Comparison of ENCODE assay signal across 9 cellular contexts in the genomic region with DNA sequence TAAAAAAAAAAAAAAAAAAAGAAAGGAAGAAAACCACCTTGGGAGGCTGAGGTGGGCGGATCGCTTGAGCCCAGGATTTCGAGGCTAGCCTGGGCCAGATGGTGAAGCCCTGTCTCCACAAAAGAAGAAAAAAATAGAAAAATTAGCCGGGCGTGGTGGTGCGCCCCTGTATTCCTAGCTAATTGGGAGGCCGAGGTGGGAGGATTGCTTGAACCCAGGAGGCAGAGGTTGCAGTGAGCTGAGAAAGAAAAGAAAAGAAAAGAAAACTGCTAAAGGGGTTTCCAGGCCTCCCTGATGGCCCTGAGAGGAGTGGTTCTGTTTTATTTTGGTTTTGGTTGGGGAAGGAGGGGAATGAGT. TPM values are rescaled to one million over a fixed set of nuclear protein-coding genes. Genes with fewer than 3 reads are reported as not detected.
DNase-seq lines count a peak whose midpoint lies in the region; ATAC-seq and TF ChIP-seq lines count a peak whose summit lies in the region.
"Had no signal": no experiment of that assay in that cellular context is flagged by ENCODE, and none has a peak within 500 bp of the region (broad histone marks: within the 10 kb centered on the region; RNA-seq: fewer than 3 reads in every experiment).

No MANE protein-coding gene starts in this region.

- H3K27me3 Mint-ChIP-seq in T-helper 17 cell = no peaks in the 10 kb centered on the region

- DNase-seq in H7 = no peak
- DNase-seq in T-helper 17 cell = no peak
- no peak for DNase-seq in fibroblast of villous mesenchyme (ENCODE audit: low read depth)
- DNase-seq in SKM-1 (lab: John Stamatoyannopoulos, UW; ENCODE audit: unreplicated experiment) = no peak
- no peak for DNase-seq in DMS79 treated with DMSO at 0.1 percent for 48 hours (lab: John Stamatoyannopoulos, UW)
- DNase-seq in D341Med (ENCODE audit: low spot score) = no peak
- DNase-seq in kidney glomerular epithelial cell (lab: John Stamatoyannopoulos, UW) = no peak
- DNase-seq: NCI-H2171 treated with DMSO at 0.1 percent for 48 hours had no signal

- peak overlapping the region; percentile 95 for H3K27ac Mint-ChIP-seq in T-helper 17 cell

- H3K27me3 ChIP-seq in H7 (ENCODE audit: control insufficient read depth, insufficient read depth, low read length) = no peaks in the 10 kb centered on the region
- no peaks in the 10 kb centered on the region for H3K27me3 ChIP-seq in skeletal muscle tissue (ENCODE audit: control insufficient read depth in 3 of 3, insufficient read depth in 3 of 3, low read length in 3 of 3)

- H3K4me3 ChIP-seq in H7 (ENCODE audit: insufficient read depth, low read depth, low read length) = peak overlapping the region; percentile 80
- H3K4me3 ChIP-seq in fibroblast of villous mesenchyme (ENCODE audit: low read depth, low read length) = peak overlapping the region; percentile 90
- peak overlapping the region; percentile 90 to 98 (median 96) for H3K4me3 ChIP-seq in skeletal muscle tissue (ENCODE audit: low read length in 3 of 3)

- H3K4me1 Mint-ChIP-seq in T-helper 17 cell = peaks cover 34% of the 10 kb centered on the region

- H3K36me3 Mint-ChIP-seq in T-helper 17 cell (ENCODE audit: low read depth) = peaks cover 3% of the 10 kb centered on the region

- no peaks in the 10 kb centered on the region for H3K9me3 ChIP-seq in T-helper 17 cell (ENCODE audit: control insufficient read depth, low read length, poor library complexity, severe bottlenecking)
- no peaks in the 10 kb centered on the region for H3K9me3 ChIP-seq in skeletal muscle tissue (ENCODE audit: control insufficient read depth in 3 of 3, low read length in 3 of 3)

- H3K4me3 Mint-ChIP-seq in T-helper 17 cell = peak overlapping the region; percentile 98

- peak overlapping the region in 1 of 3 donors; percentile 88 for H3K9ac ChIP-seq in skeletal muscle tissue (ENCODE audit: low read depth in 1 of 3, low read length in 3 of 3)

- TF ChIP-seq CTCF in fibroblast of villous mesenchyme (IDR thresholded peaks at IDR 0.05; ENCODE audit: insufficient read depth, low read depth, low read length) = no peak

- H3K27ac ChIP-seq in skeletal muscle tissue (ENCODE audit: low read depth, low read length) = no peak overlapping the region

- no peak for ATAC-seq in T-helper 17 cell

- H3K4me1 ChIP-seq in skeletal muscle tissue (ENCODE audit: control insufficient read depth in 3 of 3, insufficient read depth in 3 of 3, low read length in 3 of 3) = peaks cover 23 to 26% (median 24%) of the 10 kb centered on the region in 3 donors

- H3K36me3 ChIP-seq in H7 (replicated peaks; ENCODE audit: control insufficient read depth, insufficient read depth, low read length) (peaks cover 9% of the 10 kb centered on the region), skeletal muscle tissue (ENCODE audit: control insufficient read depth in 3 of 3, insufficient read depth in 3 of 3, low read length in 3 of 3) (peaks cover 8 to 13% (median 10%) of the 10 kb centered on the region in 3 donors)

RNA-seq across cellular contexts. Expression of gene ZNF473, which starts 0.7 kb away (rescaled TPM):
- total RNA-seq in H7 (2014; rRNA removed; shearing (Covaris generic)) = 6.8 and 8.2 TPM in 2 replicates
- total RNA-seq in T-helper 17 cell (1 to 10 TPM; 7.0 to 8.9 TPM), fibroblast of villous mesenchyme (6.4 and 7.3 TPM in 2 replicates), skeletal muscle tissue (4.7 TPM)

RNA-seq across cellular contexts. Expression of gene VRK3, which starts 1.4 kb away (rescaled TPM):
- 27.7 and 34.3 TPM in 2 replicates for total RNA-seq in H7 (2014; rRNA removed; shearing (Covaris generic))
- total RNA-seq in T-helper 17 cell (10 to 100 TPM; 67.2 to 79.3 TPM), fibroblast of villous mesenchyme (20.3 and 28.5 TPM in 2 replicates), skeletal muscle tissue (8.9 TPM)
